Comparison of ENCODE assay signal across 1 cellular context in the genomic region with DNA sequence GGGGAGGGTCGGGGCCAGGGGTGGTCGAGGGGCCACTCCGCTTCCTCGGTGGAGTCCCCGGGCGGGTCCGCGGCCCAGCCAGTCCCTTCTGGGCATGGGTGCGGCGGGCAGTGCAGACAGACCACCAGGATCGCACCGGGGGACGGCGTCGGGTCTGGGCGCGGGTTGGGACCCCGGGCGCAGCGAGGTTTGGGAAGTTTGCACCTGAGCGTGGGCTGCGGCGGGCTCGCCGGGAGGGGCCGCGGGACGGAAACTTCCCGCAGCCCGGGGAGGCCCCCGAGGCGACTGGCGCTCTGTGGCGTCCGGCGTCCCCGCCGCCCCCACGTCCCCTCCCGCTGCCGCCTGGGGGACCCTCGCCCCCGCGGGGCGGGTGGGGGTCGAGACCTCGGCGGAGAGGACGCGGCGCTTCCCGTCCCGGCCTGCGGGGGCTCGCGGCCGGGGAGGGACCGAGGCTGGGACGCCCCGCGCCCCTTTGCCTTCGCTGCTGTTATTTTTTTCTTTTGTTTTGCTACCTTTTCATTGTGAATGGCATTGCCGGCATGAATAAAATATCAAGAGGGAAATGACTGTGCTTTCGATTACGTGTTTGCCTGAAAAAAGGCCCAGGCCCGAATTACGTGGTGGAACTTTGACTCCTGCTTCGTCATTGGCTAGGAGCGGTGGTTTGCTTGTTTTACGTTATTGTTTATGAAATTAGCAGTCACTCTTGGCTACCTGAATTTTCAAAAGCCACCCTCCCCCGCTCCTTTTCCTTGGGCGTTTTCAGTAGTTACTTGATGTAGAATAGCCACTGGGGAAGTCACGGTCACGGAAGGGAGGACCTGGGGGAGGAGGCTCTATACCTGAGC.
TF ChIP-seq lines count a peak whose summit lies in the region.

No MANE protein-coding gene starts in this region.

TF ChIP-seq in HepG2, 621 proteins besides CTCF, POLR2A, EP300 and RAD21 (continued from another document and continues in another):
- TF ChIP-seq ATF7 (IDR thresholded peaks at IDR 0.05) (no peak), ATF7 (CRISPR knock-in tag; IDR thresholded peaks at IDR 0.05) (0 out of 2 replicates have a peak, but pooled peaks have one; percentile 57), SUZ12 (IDR thresholded peaks at IDR 0.05; ENCODE audit: low read depth, low read length) (no peak), ERF (CRISPR knock-in tag; IDR thresholded peaks at IDR 0.05) (peak; percentile 55), ZNF34 (CRISPR knock-in tag; IDR thresholded peaks at IDR 0.05; ENCODE audit: borderline replicate concordance) (0 out of 2 replicates have a peak, but pooled peaks have one; percentile 38), ZKSCAN1 (IDR thresholded peaks at IDR 0.05; ENCODE audit: low read length) (no peak), NR2C2 (CRISPR knock-in tag; IDR thresholded peaks at IDR 0.05; ENCODE audit: borderline replicate concordance) (peak; percentile 54), DNMT3B (CRISPR knock-in tag; conservative IDR thresholded peaks at IDR 0.05) (no peak), MXD4 (CRISPR knock-in tag; IDR thresholded peaks at IDR 0.05) (peak; percentile 40; the same call in 1 of the 2 replicates), RELA (CRISPR knock-in tag; IDR thresholded peaks at IDR 0.05) (no peak), ZNF44 (CRISPR knock-in tag; IDR thresholded peaks at IDR 0.05) (no peak), SCMH1 (CRISPR knock-in tag; IDR thresholded peaks at IDR 0.05; ENCODE audit: borderline replicate concordance) (no peak), ZNF317 (CRISPR knock-in tag; IDR thresholded peaks at IDR 0.05) (no peak), ZNF446 (CRISPR knock-in tag; IDR thresholded peaks at IDR 0.05) (no peak), ATF1 (CRISPR knock-in tag; IDR thresholded peaks at IDR 0.05) (peak; percentile 40; the same call in 1 of the 2 replicates), ZNF460 (CRISPR knock-in tag; IDR thresholded peaks at IDR 0.05; ENCODE audit: borderline replicate concordance) (no peak), BORCS8-MEF2B (CRISPR knock-in tag; IDR thresholded peaks at IDR 0.05) (peak; percentile 7; the same call in 1 of the 2 replicates), SALL1 (CRISPR knock-in tag; IDR thresholded peaks at IDR 0.05) (peak; percentile 22; the same call in 1 of the 2 replicates), RBM39 (IDR thresholded peaks at IDR 0.05; ENCODE audit: low read depth, low read length, poor library complexity, severe bottlenecking) (no peak), KDM1A (CRISPR knock-in tag; IDR thresholded peaks at IDR 0.05) (no peak), GATAD1 (CRISPR knock-in tag; IDR thresholded peaks at IDR 0.05) (no peak), ZNF343 (CRISPR knock-in tag; IDR thresholded peaks at IDR 0.05) (no peak), ZFP41 (CRISPR knock-in tag; IDR thresholded peaks at IDR 0.05; ENCODE audit: borderline replicate concordance) (no peak), ZNF501 (CRISPR knock-in tag; IDR thresholded peaks at IDR 0.05) (peak; percentile 58), KAT7 (CRISPR knock-in tag; IDR thresholded peaks at IDR 0.05; ENCODE audit: borderline replicate concordance) (peak; percentile 54; the same call in 1 of the 2 replicates), KLF13 (CRISPR knock-in tag; IDR thresholded peaks at IDR 0.05) (no peak), NR2F2 (IDR thresholded peaks at IDR 0.05; ENCODE audit: borderline replicate concordance, low read depth) (no peak), SETDB1 (CRISPR knock-in tag; IDR thresholded peaks at IDR 0.05; ENCODE audit: borderline replicate concordance) (no peak), ZNF614 (CRISPR knock-in tag; IDR thresholded peaks at IDR 0.05; ENCODE audit: borderline replicate concordance) (no peak), ZKSCAN5 (CRISPR knock-in tag; IDR thresholded peaks at IDR 0.05) (no peak), ZNF577 (CRISPR knock-in tag; IDR thresholded peaks at IDR 0.05; ENCODE audit: borderline replicate concordance, low read depth) (no peak), HNRNPH1 (optimal IDR thresholded peaks at IDR 0.05; ENCODE audit: low read depth, low read length) (no peak), ZNF329 (CRISPR knock-in tag; IDR thresholded peaks at IDR 0.05; ENCODE audit: low read depth) (no peak; the same call in 1 of the 2 replicates), ZNF224 (CRISPR knock-in tag; IDR thresholded peaks at IDR 0.05) (0 out of 2 replicates have a peak, but pooled peaks have one; percentile 60), ZNF644 (CRISPR knock-in tag; IDR thresholded peaks at IDR 0.05; ENCODE audit: low read depth) (no peak), ZNF432 (CRISPR knock-in tag; IDR thresholded peaks at IDR 0.05; ENCODE audit: borderline replicate concordance) (no peak), FOSL1 (CRISPR knock-in tag; IDR thresholded peaks at IDR 0.05; ENCODE audit: borderline replicate concordance) (no peak), KDM6A (CRISPR knock-in tag; IDR thresholded peaks at IDR 0.05; ENCODE audit: low read depth) (no peak), NFYB (CRISPR knock-in tag; IDR thresholded peaks at IDR 0.05) (no peak), FOXP1 (IDR thresholded peaks at IDR 0.05) (no peak), FOXP1 (CRISPR knock-in tag; IDR thresholded peaks at IDR 0.05) (no peak), TCF7L2 (IDR thresholded peaks at IDR 0.05; ENCODE audit: low read depth, low read length) (no peak), ZNF556 (CRISPR knock-in tag; IDR thresholded peaks at IDR 0.05; ENCODE audit: borderline replicate concordance) (0 out of 2 replicates have a peak, but pooled peaks have one; percentile 26), SMYD3 (CRISPR knock-in tag; IDR thresholded peaks at IDR 0.05) (no peak), PAWR (CRISPR knock-in tag; IDR thresholded peaks at IDR 0.05; ENCODE audit: borderline replicate concordance) (0 out of 2 replicates have a peak, but pooled peaks have one; percentile 55), THAP11 (CRISPR knock-in tag; IDR thresholded peaks at IDR 0.05) (0 out of 2 replicates have a peak, but pooled peaks have one; percentile 12), NKX3-1 (CRISPR knock-in tag; IDR thresholded peaks at IDR 0.05) (no peak; the same call in 1 of the 2 replicates), ZNF333 (CRISPR knock-in tag; IDR thresholded peaks at IDR 0.05; ENCODE audit: borderline replicate concordance) (peak; percentile 42; the same call in 1 of the 2 replicates), JUN (CRISPR knock-in tag; IDR thresholded peaks at IDR 0.05) (peak; percentile 25; the same call in 1 of the 2 replicates)
- TF ChIP-seq, protein P1, sequence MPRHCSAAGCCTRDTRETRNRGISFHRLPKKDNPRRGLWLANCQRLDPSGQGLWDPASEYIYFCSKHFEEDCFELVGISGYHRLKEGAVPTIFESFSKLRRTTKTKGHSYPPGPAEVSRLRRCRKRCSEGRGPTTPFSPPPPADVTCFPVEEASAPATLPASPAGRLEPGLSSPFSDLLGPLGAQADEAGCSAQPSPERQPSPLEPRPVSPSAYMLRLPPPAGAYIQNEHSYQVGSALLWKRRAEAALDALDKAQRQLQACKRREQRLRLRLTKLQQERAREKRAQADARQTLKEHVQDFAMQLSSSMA (CRISPR knock-in tag; IDR thresholded peaks at IDR 0.05): no peak
- TF ChIP-seq, protein P2, sequence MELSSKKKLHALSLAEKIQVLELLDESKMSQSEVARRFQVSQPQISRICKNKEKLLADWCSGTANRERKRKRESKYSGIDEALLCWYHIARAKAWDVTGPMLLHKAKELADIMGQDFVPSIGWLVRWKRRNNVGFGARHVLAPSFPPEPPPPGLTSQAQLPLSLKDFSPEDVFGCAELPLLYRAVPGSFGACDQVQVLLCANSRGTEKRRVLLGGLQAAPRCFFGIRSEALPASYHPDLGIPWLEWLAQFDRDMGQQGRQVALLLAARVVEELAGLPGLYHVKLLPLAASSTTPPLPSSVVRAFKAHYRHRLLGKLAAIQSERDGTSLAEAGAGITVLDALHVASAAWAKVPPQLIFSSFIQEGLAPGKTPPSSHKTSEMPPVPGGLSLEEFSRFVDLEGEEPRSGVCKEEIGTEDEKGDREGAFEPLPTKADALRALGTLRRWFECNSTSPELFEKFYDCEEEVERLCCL (CRISPR knock-in tag; IDR thresholded peaks at IDR 0.05; ENCODE audit: borderline replicate concordance): no peak; the same call in 1 of the 2 replicates
- TF ChIP-seq, protein P3, sequence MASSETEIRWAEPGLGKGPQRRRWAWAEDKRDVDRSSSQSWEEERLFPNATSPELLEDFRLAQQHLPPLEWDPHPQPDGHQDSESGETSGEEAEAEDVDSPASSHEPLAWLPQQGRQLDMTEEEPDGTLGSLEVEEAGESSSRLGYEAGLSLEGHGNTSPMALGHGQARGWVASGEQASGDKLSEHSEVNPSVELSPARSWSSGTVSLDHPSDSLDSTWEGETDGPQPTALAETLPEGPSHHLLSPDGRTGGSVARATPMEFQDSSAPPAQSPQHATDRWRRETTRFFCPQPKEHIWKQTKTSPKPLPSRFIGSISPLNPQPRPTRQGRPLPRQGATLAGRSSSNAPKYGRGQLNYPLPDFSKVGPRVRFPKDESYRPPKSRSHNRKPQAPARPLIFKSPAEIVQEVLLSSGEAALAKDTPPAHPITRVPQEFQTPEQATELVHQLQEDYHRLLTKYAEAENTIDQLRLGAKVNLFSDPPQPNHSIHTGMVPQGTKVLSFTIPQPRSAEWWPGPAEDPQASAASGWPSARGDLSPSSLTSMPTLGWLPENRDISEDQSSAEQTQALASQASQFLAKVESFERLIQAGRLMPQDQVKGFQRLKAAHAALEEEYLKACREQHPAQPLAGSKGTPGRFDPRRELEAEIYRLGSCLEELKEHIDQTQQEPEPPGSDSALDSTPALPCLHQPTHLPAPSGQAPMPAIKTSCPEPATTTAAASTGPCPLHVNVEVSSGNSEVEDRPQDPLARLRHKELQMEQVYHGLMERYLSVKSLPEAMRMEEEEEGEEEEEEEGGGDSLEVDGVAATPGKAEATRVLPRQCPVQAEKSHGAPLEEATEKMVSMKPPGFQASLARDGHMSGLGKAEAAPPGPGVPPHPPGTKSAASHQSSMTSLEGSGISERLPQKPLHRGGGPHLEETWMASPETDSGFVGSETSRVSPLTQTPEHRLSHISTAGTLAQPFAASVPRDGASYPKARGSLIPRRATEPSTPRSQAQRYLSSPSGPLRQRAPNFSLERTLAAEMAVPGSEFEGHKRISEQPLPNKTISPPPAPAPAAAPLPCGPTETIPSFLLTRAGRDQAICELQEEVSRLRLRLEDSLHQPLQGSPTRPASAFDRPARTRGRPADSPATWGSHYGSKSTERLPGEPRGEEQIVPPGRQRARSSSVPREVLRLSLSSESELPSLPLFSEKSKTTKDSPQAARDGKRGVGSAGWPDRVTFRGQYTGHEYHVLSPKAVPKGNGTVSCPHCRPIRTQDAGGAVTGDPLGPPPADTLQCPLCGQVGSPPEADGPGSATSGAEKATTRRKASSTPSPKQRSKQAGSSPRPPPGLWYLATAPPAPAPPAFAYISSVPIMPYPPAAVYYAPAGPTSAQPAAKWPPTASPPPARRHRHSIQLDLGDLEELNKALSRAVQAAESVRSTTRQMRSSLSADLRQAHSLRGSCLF (CRISPR knock-in tag; IDR thresholded peaks at IDR 0.05; ENCODE audit: borderline replicate concordance): no peak
- TF ChIP-seq, protein P4, sequence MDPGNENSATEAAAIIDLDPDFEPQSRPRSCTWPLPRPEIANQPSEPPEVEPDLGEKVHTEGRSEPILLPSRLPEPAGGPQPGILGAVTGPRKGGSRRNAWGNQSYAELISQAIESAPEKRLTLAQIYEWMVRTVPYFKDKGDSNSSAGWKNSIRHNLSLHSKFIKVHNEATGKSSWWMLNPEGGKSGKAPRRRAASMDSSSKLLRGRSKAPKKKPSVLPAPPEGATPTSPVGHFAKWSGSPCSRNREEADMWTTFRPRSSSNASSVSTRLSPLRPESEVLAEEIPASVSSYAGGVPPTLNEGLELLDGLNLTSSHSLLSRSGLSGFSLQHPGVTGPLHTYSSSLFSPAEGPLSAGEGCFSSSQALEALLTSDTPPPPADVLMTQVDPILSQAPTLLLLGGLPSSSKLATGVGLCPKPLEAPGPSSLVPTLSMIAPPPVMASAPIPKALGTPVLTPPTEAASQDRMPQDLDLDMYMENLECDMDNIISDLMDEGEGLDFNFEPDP (CRISPR knock-in tag; conservative IDR thresholded peaks at IDR 0.05): no peak
- TF ChIP-seq, protein P5, sequence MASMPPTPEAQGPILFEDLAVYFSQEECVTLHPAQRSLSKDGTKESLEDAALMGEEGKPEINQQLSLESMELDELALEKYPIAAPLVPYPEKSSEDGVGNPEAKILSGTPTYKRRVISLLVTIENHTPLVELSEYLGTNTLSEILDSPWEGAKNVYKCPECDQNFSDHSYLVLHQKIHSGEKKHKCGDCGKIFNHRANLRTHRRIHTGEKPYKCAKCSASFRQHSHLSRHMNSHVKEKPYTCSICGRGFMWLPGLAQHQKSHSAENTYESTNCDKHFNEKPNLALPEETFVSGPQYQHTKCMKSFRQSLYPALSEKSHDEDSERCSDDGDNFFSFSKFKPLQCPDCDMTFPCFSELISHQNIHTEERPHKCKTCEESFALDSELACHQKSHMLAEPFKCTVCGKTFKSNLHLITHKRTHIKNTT (CRISPR knock-in tag; IDR thresholded peaks at IDR 0.05): 0 out of 2 replicates have a peak, but pooled peaks have one; percentile 59
- TF ChIP-seq, protein P6, sequence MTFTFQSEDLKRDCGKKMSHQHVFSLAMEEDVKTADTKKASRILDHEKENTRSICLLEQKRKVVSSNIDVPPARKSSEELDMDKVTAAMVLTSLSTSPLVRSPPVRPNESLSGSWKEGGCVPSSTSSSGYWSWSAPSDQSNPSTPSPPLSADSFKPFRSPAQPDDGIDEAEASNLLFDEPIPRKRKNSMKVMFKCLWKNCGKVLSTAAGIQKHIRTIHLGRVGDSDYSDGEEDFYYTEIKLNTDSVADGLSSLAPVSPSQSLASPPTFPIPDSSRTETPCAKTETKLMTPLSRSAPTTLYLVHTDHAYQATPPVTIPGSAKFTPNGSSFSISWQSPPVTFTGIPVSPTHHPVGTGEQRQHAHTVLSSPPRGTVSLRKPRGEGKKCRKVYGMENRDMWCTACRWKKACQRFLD (CRISPR knock-in tag; IDR thresholded peaks at IDR 0.05; ENCODE audit: borderline replicate concordance): no peak
- TF ChIP-seq, protein P7, sequence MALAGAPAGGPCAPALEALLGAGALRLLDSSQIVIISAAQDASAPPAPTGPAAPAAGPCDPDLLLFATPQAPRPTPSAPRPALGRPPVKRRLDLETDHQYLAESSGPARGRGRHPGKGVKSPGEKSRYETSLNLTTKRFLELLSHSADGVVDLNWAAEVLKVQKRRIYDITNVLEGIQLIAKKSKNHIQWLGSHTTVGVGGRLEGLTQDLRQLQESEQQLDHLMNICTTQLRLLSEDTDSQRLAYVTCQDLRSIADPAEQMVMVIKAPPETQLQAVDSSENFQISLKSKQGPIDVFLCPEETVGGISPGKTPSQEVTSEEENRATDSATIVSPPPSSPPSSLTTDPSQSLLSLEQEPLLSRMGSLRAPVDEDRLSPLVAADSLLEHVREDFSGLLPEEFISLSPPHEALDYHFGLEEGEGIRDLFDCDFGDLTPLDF (CRISPR knock-in tag; IDR thresholded peaks at IDR 0.05): no peak
- TF ChIP-seq, protein P8, sequence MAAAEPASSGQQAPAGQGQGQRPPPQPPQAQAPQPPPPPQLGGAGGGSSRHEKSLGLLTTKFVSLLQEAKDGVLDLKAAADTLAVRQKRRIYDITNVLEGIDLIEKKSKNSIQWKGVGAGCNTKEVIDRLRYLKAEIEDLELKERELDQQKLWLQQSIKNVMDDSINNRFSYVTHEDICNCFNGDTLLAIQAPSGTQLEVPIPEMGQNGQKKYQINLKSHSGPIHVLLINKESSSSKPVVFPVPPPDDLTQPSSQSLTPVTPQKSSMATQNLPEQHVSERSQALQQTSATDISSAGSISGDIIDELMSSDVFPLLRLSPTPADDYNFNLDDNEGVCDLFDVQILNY (CRISPR knock-in tag; conservative IDR thresholded peaks at IDR 0.05): no peak
